Comparison of ENCODE assay signal across 37 cellular contexts in the genomic region with DNA sequence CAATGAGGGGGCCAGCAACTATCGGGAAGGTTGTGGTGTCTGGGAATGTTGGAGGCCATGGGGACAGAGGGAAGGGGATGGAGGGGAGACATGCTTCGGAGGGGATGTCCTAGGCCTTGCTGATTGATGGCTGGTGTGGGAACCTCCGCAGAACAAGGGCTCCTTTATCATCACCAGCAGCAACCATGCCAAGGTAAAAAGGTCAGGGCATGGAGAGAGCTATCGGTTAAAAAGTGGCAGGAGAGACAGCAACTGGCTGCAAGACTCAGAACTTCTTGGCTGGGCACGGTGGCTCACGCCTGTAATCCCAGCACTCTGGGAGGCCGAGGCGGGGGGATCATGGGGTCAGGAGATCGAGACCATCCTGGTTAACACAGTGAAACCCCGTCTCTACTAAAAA. TPM values are rescaled to one million over a fixed set of nuclear protein-coding genes. Genes with fewer than 3 reads are reported as not detected.
"Had no signal": no experiment of that assay in that cellular context is flagged by ENCODE, and none has a peak within 500 bp of the region (broad histone marks: within the 10 kb centered on the region; RNA-seq: fewer than 3 reads in every experiment).

No MANE protein-coding gene starts in this region.

- H3K4me3 ChIP-seq: dorsolateral prefrontal cortex, lower lobe of right lung, sigmoid colon, upper lobe of left lung had no signal

- H3K36me3 ChIP-seq: lower lobe of right lung, sigmoid colon, upper lobe of left lung, WERI-Rb-1 had no signal

- H3K4me3 Mint-ChIP-seq: activated CD4-positive, alpha-beta memory T cell treated with anti-CD3 and anti-CD28 coated beads, Interleukin-2, amount 10 ng/mL, durations not matched to agents 7 days and 5 days; activated CD4-positive, alpha-beta T cell treated with anti-CD3 and anti-CD28 coated beads, Interleukin-2, amount 10 ng/mL, durations not matched to agents 7 days and 5 days; activated naive CD4-positive, alpha-beta T cell treated with anti-CD3 and anti-CD28 coated beads, Interleukin-2, amount 50 U/mL, for 24 hours; activated T-cell treated with anti-CD3 and anti-CD28 coated beads, Interleukin-2, amount 50 U/mL, for 4 hours; activated T-helper 17 cell treated with anti-CD3 and anti-CD28 coated beads, Interleukin-2, amount 50 U/mL, for 72 hours; naive thymus-derived CD8-positive, alpha-beta T cell; stimulated activated effector memory CD8-positive, alpha-beta T cell treated with anti-CD3 and anti-CD28 coated beads, Interleukin-12 subunit alpha, Interleukin-12 subunit beta, amount 100 ng/mL, for 72 hours; stimulated activated naive CD8-positive, alpha-beta T cell treated with anti-CD3 and anti-CD28 coated beads, Interleukin-15, Interleukin-2, amounts not matched to agents 100 ng/mL and 50 ng/mL, for 24 hours; T-helper 1 cell treated with Interleukin-12 subunit alpha and Interleukin-12 subunit beta and Interleukin-4 antibody, amounts not matched to agents 30 μg/mL and 1 μg/mL, for 36 hours had no signal

- H3K27me3 Mint-ChIP-seq: activated naive CD4-positive, alpha-beta T cell treated with anti-CD3 and anti-CD28 coated beads, Interleukin-2, amount 50 U/mL, for 24 hours; stimulated activated naive CD8-positive, alpha-beta T cell treated with anti-CD3 and anti-CD28 coated beads, Interleukin-15, Interleukin-2, amounts not matched to agents 100 ng/mL and 50 ng/mL, for 24 hours had no signal

- FAIRE-seq: bronchial epithelial cell, colon, kidney, small intestine, TTC549 had no signal

- H3K27me3 ChIP-seq: dorsolateral prefrontal cortex, sigmoid colon, upper lobe of left lung had no signal

- H3K4me1 Mint-ChIP-seq: activated naive CD4-positive, alpha-beta T cell treated with anti-CD3 and anti-CD28 coated beads, Interleukin-2, amount 50 U/mL, for 24 hours; activated T-helper 17 cell treated with anti-CD3 and anti-CD28 coated beads, Interleukin-2, amount 50 U/mL, for 72 hours; naive thymus-derived CD8-positive, alpha-beta T cell; stimulated activated effector memory CD8-positive, alpha-beta T cell treated with anti-CD3 and anti-CD28 coated beads, Interleukin-12 subunit alpha, Interleukin-12 subunit beta, amount 100 ng/mL, for 72 hours had no signal

- H3K9me3 Mint-ChIP-seq: activated CD4-positive, alpha-beta memory T cell treated with anti-CD3 and anti-CD28 coated beads, Interleukin-2, amount 10 ng/mL, durations not matched to agents 7 days and 5 days; activated CD4-positive, alpha-beta T cell treated with anti-CD3 and anti-CD28 coated beads, Interleukin-2, amount 10 ng/mL, durations not matched to agents 7 days and 5 days; activated naive CD4-positive, alpha-beta T cell treated with anti-CD3 and anti-CD28 coated beads, Interleukin-2, amount 50 U/mL, for 24 hours; activated T-cell treated with anti-CD3 and anti-CD28 coated beads, Interleukin-2, amount 50 U/mL, for 4 hours; activated T-helper 17 cell treated with anti-CD3 and anti-CD28 coated beads, Interleukin-2, amount 50 U/mL, for 72 hours; naive thymus-derived CD8-positive, alpha-beta T cell; stimulated activated effector memory CD8-positive, alpha-beta T cell treated with anti-CD3 and anti-CD28 coated beads, Interleukin-12 subunit alpha, Interleukin-12 subunit beta, amount 100 ng/mL, for 72 hours; stimulated activated naive CD8-positive, alpha-beta T cell treated with anti-CD3 and anti-CD28 coated beads, Interleukin-15, Interleukin-2, amounts not matched to agents 100 ng/mL and 50 ng/mL, for 24 hours; T-helper 1 cell treated with Interleukin-12 subunit alpha and Interleukin-12 subunit beta and Interleukin-4 antibody, amounts not matched to agents 30 μg/mL and 1 μg/mL, for 36 hours had no signal

- H3K4me1 ChIP-seq: lower lobe of right lung, upper lobe of left lung had no signal

- H3K27ac ChIP-seq: dorsolateral prefrontal cortex, lower lobe of right lung, sigmoid colon, upper lobe of left lung, WERI-Rb-1 had no signal

- H3K9me3 ChIP-seq: lower lobe of right lung, sigmoid colon, upper lobe of left lung had no signal

- DNase-seq: activated CD4-positive, alpha-beta memory T cell treated with anti-CD3 and anti-CD28 coated beads, Interleukin-2, amount 10 ng/mL, durations not matched to agents 7 days and 5 days; activated CD4-positive, alpha-beta T cell treated with anti-CD3 and anti-CD28 coated beads, Interleukin-2, amount 10 ng/mL, durations not matched to agents 7 days and 5 days; activated gamma-delta T cell treated with Interleukin-2 at 50 U/mL for 16 hours; activated T-cell treated with anti-CD3 and anti-CD28 coated beads, Interleukin-2, amount 50 U/mL, for 4 hours; anterior cingulate cortex; dorsolateral prefrontal cortex; effector memory CD4-positive, alpha-beta T cell; head of caudate nucleus; hippocampal formation; kidney; lower lobe of right lung; mesenchymal stem cell; naive thymus-derived CD8-positive, alpha-beta T cell; sigmoid colon; small intestine; stimulated activated CD4-positive, alpha-beta T cell treated with anti-CD3 and anti-CD28 coated beads, Interleukin-4, amount 100 ng/mL, for 24 hours; SW 1271; T-helper 9 cell; upper lobe of left lung; WERI-Rb-1 had no signal

- H3K36me3 Mint-ChIP-seq: activated naive CD4-positive, alpha-beta T cell treated with anti-CD3 and anti-CD28 coated beads, Interleukin-2, amount 50 U/mL, for 24 hours; naive thymus-derived CD8-positive, alpha-beta T cell; stimulated activated effector memory CD8-positive, alpha-beta T cell treated with anti-CD3 and anti-CD28 coated beads, Interleukin-12 subunit alpha, Interleukin-12 subunit beta, amount 100 ng/mL, for 72 hours had no signal

- H3K27ac Mint-ChIP-seq: activated CD4-positive, alpha-beta memory T cell treated with anti-CD3 and anti-CD28 coated beads, Interleukin-2, amount 10 ng/mL, durations not matched to agents 7 days and 5 days; activated CD4-positive, alpha-beta T cell treated with anti-CD3 and anti-CD28 coated beads, Interleukin-2, amount 10 ng/mL, durations not matched to agents 7 days and 5 days; activated naive CD4-positive, alpha-beta T cell treated with anti-CD3 and anti-CD28 coated beads, Interleukin-2, amount 50 U/mL, for 24 hours; activated T-helper 17 cell treated with anti-CD3 and anti-CD28 coated beads, Interleukin-2, amount 50 U/mL, for 72 hours; naive thymus-derived CD8-positive, alpha-beta T cell; stimulated activated effector memory CD8-positive, alpha-beta T cell treated with anti-CD3 and anti-CD28 coated beads, Interleukin-12 subunit alpha, Interleukin-12 subunit beta, amount 100 ng/mL, for 72 hours; stimulated activated naive CD8-positive, alpha-beta T cell treated with anti-CD3 and anti-CD28 coated beads, Interleukin-15, Interleukin-2, amounts not matched to agents 100 ng/mL and 50 ng/mL, for 24 hours; T-helper 1 cell treated with Interleukin-12 subunit alpha and Interleukin-12 subunit beta and Interleukin-4 antibody, amounts not matched to agents 30 μg/mL and 1 μg/mL, for 36 hours had no signal

RNA-seq across cellular contexts. Expression of gene GSTT4, which starts 3.0 kb away (rescaled TPM):
- total RNA-seq: activated CD4-positive, alpha-beta memory T cell treated with anti-CD3 and anti-CD28 coated beads, Interleukin-2, amount 10 ng/mL, durations not matched to agents 7 days and 5 days; activated CD4-positive, alpha-beta T cell treated with anti-CD3 and anti-CD28 coated beads, Interleukin-2, amount 10 ng/mL, durations not matched to agents 7 days and 5 days; activated T-cell treated with anti-CD3 and anti-CD28 coated beads, Interleukin-2, amount 50 U/mL, for 4 hours; activated T-helper 17 cell treated with anti-CD3 and anti-CD28 coated beads, Interleukin-2, amount 50 U/mL, for 72 hours; bronchial epithelial cell; endothelial cell of umbilical vein; fibroblast of lung; fibroblast of villous mesenchyme; kidney; lower lobe of right lung; naive thymus-derived CD8-positive, alpha-beta T cell; omental fat pad; posterior vena cava; sigmoid colon; subcutaneous adipose tissue; upper lobe of left lung had no signal
- polyA plus RNA-seq: adipose tissue; endothelial cell of umbilical vein; esophagus; fibroblast of lung; naive thymus-derived CD8-positive, alpha-beta T cell; sigmoid colon; small intestine; thymus had no signal

RNA-seq across cellular contexts. Expression of gene GSTT2, which starts 22.3 kb away (rescaled TPM):
- total RNA-seq: activated CD4-positive, alpha-beta memory T cell treated with anti-CD3 and anti-CD28 coated beads, Interleukin-2, amount 10 ng/mL, durations not matched to agents 7 days and 5 days; activated CD4-positive, alpha-beta T cell treated with anti-CD3 and anti-CD28 coated beads, Interleukin-2, amount 10 ng/mL, durations not matched to agents 7 days and 5 days; activated T-cell treated with anti-CD3 and anti-CD28 coated beads, Interleukin-2, amount 50 U/mL, for 4 hours; bronchial epithelial cell; endothelial cell of umbilical vein; fibroblast of villous mesenchyme; naive thymus-derived CD8-positive, alpha-beta T cell; omental fat pad; sigmoid colon; subcutaneous adipose tissue had no signal
- polyA plus RNA-seq: naive thymus-derived CD8-positive, alpha-beta T cell had no signal

RNA-seq across cellular contexts. Expression of gene DDTL, which starts 35.6 kb away (rescaled TPM):
- total RNA-seq: naive thymus-derived CD8-positive, alpha-beta T cell had no signal
